Comparison of ENCODE assay signal across 1 cellular context in the genomic region with DNA sequence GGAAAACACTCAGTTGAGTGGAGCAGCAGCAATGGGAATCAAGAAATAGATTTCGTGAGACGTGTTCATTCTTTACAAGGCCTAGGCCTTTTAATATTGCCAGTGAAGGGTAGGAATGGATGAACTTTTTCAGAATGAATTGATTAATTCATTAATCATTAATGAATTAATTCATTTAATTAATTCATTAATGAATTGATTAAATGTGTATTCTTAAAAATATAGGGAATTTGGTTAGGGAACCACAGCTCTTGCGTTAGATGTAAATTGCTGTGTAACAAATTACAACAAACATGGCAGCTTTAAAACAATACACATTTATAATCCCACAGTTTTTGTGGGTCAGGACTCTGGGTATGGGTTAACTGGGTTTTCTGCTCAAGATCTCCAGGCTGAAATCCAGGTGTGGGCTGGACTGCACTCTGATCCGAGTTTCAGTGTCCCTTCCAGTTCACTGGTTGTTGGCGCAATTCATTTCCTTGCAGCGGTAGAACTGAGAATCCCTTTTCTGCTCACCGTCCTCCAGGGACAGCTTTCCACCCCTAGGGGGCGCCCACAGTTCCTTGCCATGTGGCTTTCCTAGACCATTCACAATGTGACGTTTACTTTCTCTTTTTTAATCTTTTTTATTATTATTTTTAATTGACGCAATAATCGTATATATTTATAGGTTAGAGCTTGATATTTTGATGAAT.
TF ChIP-seq lines count a peak whose summit lies in the region.

No MANE protein-coding gene starts in this region.

TF ChIP-seq in K562, 482 proteins besides CTCF, POLR2A, EP300 and RAD21 (continued from another document):
- TF ChIP-seq, protein P1, sequence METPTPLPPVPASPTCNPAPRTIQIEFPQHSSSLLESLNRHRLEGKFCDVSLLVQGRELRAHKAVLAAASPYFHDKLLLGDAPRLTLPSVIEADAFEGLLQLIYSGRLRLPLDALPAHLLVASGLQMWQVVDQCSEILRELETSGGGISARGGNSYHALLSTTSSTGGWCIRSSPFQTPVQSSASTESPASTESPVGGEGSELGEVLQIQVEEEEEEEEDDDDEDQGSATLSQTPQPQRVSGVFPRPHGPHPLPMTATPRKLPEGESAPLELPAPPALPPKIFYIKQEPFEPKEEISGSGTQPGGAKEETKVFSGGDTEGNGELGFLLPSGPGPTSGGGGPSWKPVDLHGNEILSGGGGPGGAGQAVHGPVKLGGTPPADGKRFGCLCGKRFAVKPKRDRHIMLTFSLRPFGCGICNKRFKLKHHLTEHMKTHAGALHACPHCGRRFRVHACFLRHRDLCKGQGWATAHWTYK (CRISPR knock-in tag; IDR thresholded peaks at IDR 0.05) = no peak
- TF ChIP-seq KDM5B (IDR thresholded peaks at IDR 0.05; ENCODE audit: insufficient replicate concordance, low read depth, low read length) (no peak), STAT5A (IDR thresholded peaks at IDR 0.05; ENCODE audit: borderline replicate concordance, low read length) (no peak), YY1 (IDR thresholded peaks at IDR 0.05; ENCODE audit: borderline replicate concordance in 1 of 3, control insufficient read depth in 1 of 3, extremely low read depth in 1 of 3, insufficient read depth in 3 of 3, insufficient read length in 1 of 3, insufficient replicate concordance in 2 of 3, low read depth in 1 of 3, low read length in 2 of 3) (peak in 1 of 3 experiments; percentile 48), PURB (CRISPR knock-in tag; IDR thresholded peaks at IDR 0.05; ENCODE audit: low read depth) (no peak), KAT7 (CRISPR knock-in tag; IDR thresholded peaks at IDR 0.05; ENCODE audit: borderline replicate concordance) (no peak), CBX3 (IDR thresholded peaks at IDR 0.05; ENCODE audit: borderline replicate concordance in 1 of 2, low read length in 2 of 2) (0 out of 3 replicates have a peak, but pooled peaks of 1 of the 2 experiments have one; percentile 52), ZNF282 (CRISPR knock-in tag; IDR thresholded peaks at IDR 0.05) (no peak), THRAP3 (IDR thresholded peaks at IDR 0.05; ENCODE audit: borderline replicate concordance) (no peak), SMC3 (conservative IDR thresholded peaks at IDR 0.05; ENCODE audit: insufficient read depth, low read depth, low read length) (peak; percentile 49; the same call in 1 of the 2 replicates), DACH1 (IDR thresholded peaks at IDR 0.05; ENCODE audit: partially characterized antibody) (peak; percentile 78), EWSR1 (IDR thresholded peaks at IDR 0.05; ENCODE audit: borderline replicate concordance, low read depth, partially characterized antibody) (peak; percentile 35), ZFP30 (CRISPR knock-in tag; IDR thresholded peaks at IDR 0.05; ENCODE audit: borderline replicate concordance) (no peak), MYC (IDR thresholded peaks at IDR 0.05; ENCODE audit: low read depth, low read length) (peak; percentile 80), MYC (CRISPR knock-in tag; IDR thresholded peaks at IDR 0.05; ENCODE audit: borderline replicate concordance, low read depth) (no peak), L3MBTL2 (IDR thresholded peaks at IDR 0.05) (peak; percentile 50; the same call in 1 of the 2 replicates)
- TF ChIP-seq, protein P2, sequence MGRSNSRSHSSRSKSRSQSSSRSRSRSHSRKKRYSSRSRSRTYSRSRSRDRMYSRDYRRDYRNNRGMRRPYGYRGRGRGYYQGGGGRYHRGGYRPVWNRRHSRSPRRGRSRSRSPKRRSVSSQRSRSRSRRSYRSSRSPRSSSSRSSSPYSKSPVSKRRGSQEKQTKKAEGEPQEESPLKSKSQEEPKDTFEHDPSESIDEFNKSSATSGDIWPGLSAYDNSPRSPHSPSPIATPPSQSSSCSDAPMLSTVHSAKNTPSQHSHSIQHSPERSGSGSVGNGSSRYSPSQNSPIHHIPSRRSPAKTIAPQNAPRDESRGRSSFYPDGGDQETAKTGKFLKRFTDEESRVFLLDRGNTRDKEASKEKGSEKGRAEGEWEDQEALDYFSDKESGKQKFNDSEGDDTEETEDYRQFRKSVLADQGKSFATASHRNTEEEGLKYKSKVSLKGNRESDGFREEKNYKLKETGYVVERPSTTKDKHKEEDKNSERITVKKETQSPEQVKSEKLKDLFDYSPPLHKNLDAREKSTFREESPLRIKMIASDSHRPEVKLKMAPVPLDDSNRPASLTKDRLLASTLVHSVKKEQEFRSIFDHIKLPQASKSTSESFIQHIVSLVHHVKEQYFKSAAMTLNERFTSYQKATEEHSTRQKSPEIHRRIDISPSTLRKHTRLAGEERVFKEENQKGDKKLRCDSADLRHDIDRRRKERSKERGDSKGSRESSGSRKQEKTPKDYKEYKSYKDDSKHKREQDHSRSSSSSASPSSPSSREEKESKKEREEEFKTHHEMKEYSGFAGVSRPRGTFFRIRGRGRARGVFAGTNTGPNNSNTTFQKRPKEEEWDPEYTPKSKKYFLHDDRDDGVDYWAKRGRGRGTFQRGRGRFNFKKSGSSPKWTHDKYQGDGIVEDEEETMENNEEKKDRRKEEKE (IDR thresholded peaks at IDR 0.05; ENCODE audit: borderline replicate concordance in 1 of 2, control insufficient read depth in 1 of 2, low read depth in 2 of 2, low read length in 1 of 2) = peak in 1 of 2 experiments; percentile 56; a peak in 1 of 4 replicates
- TF ChIP-seq, protein P3, sequence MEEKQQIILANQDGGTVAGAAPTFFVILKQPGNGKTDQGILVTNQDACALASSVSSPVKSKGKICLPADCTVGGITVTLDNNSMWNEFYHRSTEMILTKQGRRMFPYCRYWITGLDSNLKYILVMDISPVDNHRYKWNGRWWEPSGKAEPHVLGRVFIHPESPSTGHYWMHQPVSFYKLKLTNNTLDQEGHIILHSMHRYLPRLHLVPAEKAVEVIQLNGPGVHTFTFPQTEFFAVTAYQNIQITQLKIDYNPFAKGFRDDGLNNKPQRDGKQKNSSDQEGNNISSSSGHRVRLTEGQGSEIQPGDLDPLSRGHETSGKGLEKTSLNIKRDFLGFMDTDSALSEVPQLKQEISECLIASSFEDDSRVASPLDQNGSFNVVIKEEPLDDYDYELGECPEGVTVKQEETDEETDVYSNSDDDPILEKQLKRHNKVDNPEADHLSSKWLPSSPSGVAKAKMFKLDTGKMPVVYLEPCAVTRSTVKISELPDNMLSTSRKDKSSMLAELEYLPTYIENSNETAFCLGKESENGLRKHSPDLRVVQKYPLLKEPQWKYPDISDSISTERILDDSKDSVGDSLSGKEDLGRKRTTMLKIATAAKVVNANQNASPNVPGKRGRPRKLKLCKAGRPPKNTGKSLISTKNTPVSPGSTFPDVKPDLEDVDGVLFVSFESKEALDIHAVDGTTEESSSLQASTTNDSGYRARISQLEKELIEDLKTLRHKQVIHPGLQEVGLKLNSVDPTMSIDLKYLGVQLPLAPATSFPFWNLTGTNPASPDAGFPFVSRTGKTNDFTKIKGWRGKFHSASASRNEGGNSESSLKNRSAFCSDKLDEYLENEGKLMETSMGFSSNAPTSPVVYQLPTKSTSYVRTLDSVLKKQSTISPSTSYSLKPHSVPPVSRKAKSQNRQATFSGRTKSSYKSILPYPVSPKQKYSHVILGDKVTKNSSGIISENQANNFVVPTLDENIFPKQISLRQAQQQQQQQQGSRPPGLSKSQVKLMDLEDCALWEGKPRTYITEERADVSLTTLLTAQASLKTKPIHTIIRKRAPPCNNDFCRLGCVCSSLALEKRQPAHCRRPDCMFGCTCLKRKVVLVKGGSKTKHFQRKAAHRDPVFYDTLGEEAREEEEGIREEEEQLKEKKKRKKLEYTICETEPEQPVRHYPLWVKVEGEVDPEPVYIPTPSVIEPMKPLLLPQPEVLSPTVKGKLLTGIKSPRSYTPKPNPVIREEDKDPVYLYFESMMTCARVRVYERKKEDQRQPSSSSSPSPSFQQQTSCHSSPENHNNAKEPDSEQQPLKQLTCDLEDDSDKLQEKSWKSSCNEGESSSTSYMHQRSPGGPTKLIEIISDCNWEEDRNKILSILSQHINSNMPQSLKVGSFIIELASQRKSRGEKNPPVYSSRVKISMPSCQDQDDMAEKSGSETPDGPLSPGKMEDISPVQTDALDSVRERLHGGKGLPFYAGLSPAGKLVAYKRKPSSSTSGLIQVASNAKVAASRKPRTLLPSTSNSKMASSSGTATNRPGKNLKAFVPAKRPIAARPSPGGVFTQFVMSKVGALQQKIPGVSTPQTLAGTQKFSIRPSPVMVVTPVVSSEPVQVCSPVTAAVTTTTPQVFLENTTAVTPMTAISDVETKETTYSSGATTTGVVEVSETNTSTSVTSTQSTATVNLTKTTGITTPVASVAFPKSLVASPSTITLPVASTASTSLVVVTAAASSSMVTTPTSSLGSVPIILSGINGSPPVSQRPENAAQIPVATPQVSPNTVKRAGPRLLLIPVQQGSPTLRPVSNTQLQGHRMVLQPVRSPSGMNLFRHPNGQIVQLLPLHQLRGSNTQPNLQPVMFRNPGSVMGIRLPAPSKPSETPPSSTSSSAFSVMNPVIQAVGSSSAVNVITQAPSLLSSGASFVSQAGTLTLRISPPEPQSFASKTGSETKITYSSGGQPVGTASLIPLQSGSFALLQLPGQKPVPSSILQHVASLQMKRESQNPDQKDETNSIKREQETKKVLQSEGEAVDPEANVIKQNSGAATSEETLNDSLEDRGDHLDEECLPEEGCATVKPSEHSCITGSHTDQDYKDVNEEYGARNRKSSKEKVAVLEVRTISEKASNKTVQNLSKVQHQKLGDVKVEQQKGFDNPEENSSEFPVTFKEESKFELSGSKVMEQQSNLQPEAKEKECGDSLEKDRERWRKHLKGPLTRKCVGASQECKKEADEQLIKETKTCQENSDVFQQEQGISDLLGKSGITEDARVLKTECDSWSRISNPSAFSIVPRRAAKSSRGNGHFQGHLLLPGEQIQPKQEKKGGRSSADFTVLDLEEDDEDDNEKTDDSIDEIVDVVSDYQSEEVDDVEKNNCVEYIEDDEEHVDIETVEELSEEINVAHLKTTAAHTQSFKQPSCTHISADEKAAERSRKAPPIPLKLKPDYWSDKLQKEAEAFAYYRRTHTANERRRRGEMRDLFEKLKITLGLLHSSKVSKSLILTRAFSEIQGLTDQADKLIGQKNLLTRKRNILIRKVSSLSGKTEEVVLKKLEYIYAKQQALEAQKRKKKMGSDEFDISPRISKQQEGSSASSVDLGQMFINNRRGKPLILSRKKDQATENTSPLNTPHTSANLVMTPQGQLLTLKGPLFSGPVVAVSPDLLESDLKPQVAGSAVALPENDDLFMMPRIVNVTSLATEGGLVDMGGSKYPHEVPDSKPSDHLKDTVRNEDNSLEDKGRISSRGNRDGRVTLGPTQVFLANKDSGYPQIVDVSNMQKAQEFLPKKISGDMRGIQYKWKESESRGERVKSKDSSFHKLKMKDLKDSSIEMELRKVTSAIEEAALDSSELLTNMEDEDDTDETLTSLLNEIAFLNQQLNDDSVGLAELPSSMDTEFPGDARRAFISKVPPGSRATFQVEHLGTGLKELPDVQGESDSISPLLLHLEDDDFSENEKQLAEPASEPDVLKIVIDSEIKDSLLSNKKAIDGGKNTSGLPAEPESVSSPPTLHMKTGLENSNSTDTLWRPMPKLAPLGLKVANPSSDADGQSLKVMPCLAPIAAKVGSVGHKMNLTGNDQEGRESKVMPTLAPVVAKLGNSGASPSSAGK (IDR thresholded peaks at IDR 0.05) = peak; percentile 54
- TF ChIP-seq, protein P4, sequence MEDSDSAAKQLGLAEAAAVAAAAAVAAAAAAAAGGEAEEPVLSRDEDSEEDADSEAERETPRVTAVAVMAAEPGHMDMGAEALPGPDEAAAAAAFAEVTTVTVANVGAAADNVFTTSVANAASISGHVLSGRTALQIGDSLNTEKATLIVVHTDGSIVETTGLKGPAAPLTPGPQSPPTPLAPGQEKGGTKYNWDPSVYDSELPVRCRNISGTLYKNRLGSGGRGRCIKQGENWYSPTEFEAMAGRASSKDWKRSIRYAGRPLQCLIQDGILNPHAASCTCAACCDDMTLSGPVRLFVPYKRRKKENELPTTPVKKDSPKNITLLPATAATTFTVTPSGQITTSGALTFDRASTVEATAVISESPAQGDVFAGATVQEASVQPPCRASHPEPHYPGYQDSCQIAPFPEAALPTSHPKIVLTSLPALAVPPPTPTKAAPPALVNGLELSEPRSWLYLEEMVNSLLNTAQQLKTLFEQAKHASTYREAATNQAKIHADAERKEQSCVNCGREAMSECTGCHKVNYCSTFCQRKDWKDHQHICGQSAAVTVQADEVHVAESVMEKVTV (CRISPR knock-in tag; IDR thresholded peaks at IDR 0.05) = 0 out of 2 replicates have a peak, but pooled peaks have one; percentile 25
- TF ChIP-seq, protein P5, sequence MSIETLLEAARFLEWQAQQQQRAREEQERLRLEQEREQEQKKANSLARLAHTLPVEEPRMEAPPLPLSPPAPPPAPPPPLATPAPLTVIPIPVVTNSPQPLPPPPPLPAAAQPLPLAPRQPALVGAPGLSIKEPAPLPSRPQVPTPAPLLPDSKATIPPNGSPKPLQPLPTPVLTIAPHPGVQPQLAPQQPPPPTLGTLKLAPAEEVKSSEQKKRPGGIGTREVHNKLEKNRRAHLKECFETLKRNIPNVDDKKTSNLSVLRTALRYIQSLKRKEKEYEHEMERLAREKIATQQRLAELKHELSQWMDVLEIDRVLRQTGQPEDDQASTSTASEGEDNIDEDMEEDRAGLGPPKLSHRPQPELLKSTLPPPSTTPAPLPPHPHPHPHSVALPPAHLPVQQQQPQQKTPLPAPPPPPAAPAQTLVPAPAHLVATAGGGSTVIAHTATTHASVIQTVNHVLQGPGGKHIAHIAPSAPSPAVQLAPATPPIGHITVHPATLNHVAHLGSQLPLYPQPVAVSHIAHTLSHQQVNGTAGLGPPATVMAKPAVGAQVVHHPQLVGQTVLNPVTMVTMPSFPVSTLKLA (conservative IDR thresholded peaks at IDR 0.05) = peak; percentile 20 to 40; a peak in 1 of 4 replicates
- TF ChIP-seq, protein P6, sequence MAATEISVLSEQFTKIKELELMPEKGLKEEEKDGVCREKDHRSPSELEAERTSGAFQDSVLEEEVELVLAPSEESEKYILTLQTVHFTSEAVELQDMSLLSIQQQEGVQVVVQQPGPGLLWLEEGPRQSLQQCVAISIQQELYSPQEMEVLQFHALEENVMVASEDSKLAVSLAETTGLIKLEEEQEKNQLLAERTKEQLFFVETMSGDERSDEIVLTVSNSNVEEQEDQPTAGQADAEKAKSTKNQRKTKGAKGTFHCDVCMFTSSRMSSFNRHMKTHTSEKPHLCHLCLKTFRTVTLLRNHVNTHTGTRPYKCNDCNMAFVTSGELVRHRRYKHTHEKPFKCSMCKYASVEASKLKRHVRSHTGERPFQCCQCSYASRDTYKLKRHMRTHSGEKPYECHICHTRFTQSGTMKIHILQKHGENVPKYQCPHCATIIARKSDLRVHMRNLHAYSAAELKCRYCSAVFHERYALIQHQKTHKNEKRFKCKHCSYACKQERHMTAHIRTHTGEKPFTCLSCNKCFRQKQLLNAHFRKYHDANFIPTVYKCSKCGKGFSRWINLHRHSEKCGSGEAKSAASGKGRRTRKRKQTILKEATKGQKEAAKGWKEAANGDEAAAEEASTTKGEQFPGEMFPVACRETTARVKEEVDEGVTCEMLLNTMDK (IDR thresholded peaks at IDR 0.05; ENCODE audit: borderline replicate concordance, insufficient read depth, low read depth, low read length, poor library complexity, severe bottlenecking) = peak; percentile 84
- TF ChIP-seq, protein P7, sequence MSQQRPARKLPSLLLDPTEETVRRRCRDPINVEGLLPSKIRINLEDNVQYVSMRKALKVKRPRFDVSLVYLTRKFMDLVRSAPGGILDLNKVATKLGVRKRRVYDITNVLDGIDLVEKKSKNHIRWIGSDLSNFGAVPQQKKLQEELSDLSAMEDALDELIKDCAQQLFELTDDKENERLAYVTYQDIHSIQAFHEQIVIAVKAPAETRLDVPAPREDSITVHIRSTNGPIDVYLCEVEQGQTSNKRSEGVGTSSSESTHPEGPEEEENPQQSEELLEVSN (IDR thresholded peaks at IDR 0.05; ENCODE audit: borderline replicate concordance in 1 of 2, extremely low read depth in 1 of 2, insufficient read depth in 1 of 2, insufficient read length in 1 of 2, low read depth in 1 of 2, low read length in 1 of 2, poor library complexity in 1 of 2, severe bottlenecking in 1 of 2) = peak in 1 of 2 experiments; percentile 43
TF ChIP-seq in K562: peak in this region for 17.
